8 cellular contexts compared by ENCODE assay signal in the genomic region with DNA sequence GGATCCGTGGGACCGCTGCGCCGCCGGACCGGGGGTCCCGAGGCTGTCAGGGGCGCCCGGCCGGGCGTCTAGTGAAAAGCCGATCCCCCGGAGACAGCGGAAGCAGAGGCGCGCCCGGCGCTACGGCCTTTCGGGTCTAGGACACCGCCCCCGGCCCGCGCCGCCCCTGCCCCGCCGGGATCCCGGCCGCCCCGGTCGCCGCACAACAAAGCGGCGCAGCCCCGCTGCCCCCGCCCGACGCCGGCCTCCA. TPM values are rescaled to one million over a fixed set of nuclear protein-coding genes. Genes with fewer than 3 reads are reported as not detected.
DNase-seq lines count a peak whose midpoint lies in the region; ATAC-seq, FAIRE-seq and TF ChIP-seq lines count a peak whose summit lies in the region.

No MANE protein-coding gene starts in this region.

- no peak overlapping the region for H2AFZ ChIP-seq in OCI-LY3 (ENCODE audit: low read depth, low read length)

- ATAC-seq in HG02885 (IDR thresholded peaks at IDR 0.05; ENCODE audit: poor library complexity, unreplicated experiment): no peak

- H4K20me1 ChIP-seq in OCI-LY3 (ENCODE audit: insufficient read depth, low read length): no peaks in the 10 kb centered on the region

- H3K9ac ChIP-seq in OCI-LY3 (ENCODE audit: low read length): no peak overlapping the region

- no peaks in the 10 kb centered on the region for H3K9me3 ChIP-seq in OCI-LY3 (ENCODE audit: insufficient read depth, low read length)
- no peaks in the 10 kb centered on the region for H3K9me3 ChIP-seq in prostate gland

- H3K27me3 ChIP-seq in OCI-LY3 (ENCODE audit: low read depth, low read length) (no peaks in the 10 kb centered on the region), prostate gland (replicated peaks; ENCODE audit: insufficient read depth) (no peaks in the 10 kb centered on the region)

- H3K4me1 ChIP-seq in OCI-LY3 (ENCODE audit: low read length) (0 out of 2 replicates have a peak, but pooled peaks cover 4% of the 10 kb centered on the region), prostate gland (replicated peaks) (no peaks in the 10 kb centered on the region)

- intact Hi-C loops in prostate gland (cut with DNase I): loop anchor here (5.0 kb wide), 1 partner anchor 118 kb away; no protein-coding TSS in a partner anchor

- TF ChIP-seq CTCF in OCI-LY3 (IDR thresholded peaks at IDR 0.05; ENCODE audit: low read depth, low read length): no peak
- no peak for TF ChIP-seq CTCF in fibroblast of the aortic adventitia (IDR thresholded peaks at IDR 0.05; ENCODE audit: insufficient read depth, low read length)
- no peak for TF ChIP-seq CTCF in prostate gland (IDR thresholded peaks at IDR 0.05)

- H3K79me2 ChIP-seq in OCI-LY3 (ENCODE audit: low read length): no peaks in the 10 kb centered on the region

- H3K27ac ChIP-seq in OCI-LY3 (ENCODE audit: low read length) (no peak overlapping the region), prostate gland (peak overlapping the region; percentile 99 to 100)

- H3K4me2 ChIP-seq in OCI-LY3 (ENCODE audit: low read length): peak overlapping the region; percentile 91

- H3K36me3 ChIP-seq in OCI-LY3 (replicated peaks; ENCODE audit: low read depth, low read length) (no peaks in the 10 kb centered on the region), prostate gland (no peaks in the 10 kb centered on the region)

- H3K4me3 ChIP-seq in GM08714 (ENCODE audit: low read length): peak overlapping the region; percentile 85
- peak overlapping the region; percentile 95 for H3K4me3 ChIP-seq in OCI-LY3 (ENCODE audit: low read length)
- H3K4me3 ChIP-seq in fibroblast of the aortic adventitia (ENCODE audit: low read depth, low read length): peak overlapping the region; percentile 81
- peak overlapping the region; percentile 88 to 99 for H3K4me3 ChIP-seq in prostate gland

- DNase-seq in fibroblast of the aortic adventitia (ENCODE audit: low read depth) (no peak), prostate gland (ENCODE audit: low spot score) (no peak), iPS-NIHi11 (ENCODE audit: low spot score) (no peak), NCI-H2081 (lab: John Stamatoyannopoulos, UW) (no peak), RCC 7860 (ENCODE audit: low spot score) (no peak)

- no peak for TF ChIP-seq POLR2A in prostate gland (IDR thresholded peaks at IDR 0.05)

- FAIRE-seq in RCC 7860 (lab: Jason Lieb, UNC): no peak

- WGBS in prostate gland: no CpG with 5 or more reads among the region's 39 CpGs

RNA-seq across cellular contexts. Expression of a gene that starts 0.6 kb away (rescaled TPM):
- total RNA-seq in fibroblast of the aortic adventitia (ENCODE audit: low replicate concordance): 19.3 and 24.5 TPM in 2 replicates
- total RNA-seq in prostate gland: 10 to 100 TPM; 22.0 to 27.4 TPM
